In the genomic region with DNA sequence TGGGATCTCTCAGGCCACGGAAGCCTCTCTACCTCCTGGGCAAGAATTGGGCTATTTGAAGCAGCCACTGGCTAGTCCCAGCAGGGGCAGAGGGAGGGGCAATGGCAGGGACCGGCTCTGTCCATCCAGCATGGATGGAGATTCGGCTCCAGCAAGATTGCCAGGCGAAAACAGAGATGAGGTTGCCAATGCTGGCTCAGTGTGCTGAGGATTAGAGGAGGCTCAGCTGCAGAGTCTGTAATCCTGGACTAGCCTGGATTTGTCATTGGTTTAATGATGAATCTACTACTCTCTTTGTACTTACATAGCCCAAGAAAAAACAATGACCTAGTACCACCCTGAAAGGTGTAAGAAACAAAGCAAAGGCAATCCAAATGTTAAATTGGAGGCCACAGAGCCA, we compare ENCODE assay signal across 20 cellular contexts.
A peak's percentile ranks its signal among the peaks of the same experiment; 100 is the strongest.
DNase-seq lines count a peak whose midpoint lies in the region; ATAC-seq and TF ChIP-seq lines count a peak whose summit lies in the region.
"Had no signal": no experiment of that assay in that cellular context is flagged by ENCODE, and none has a peak within 500 bp of the region (broad histone marks: within the 10 kb centered on the region; RNA-seq: fewer than 3 reads in every experiment).

No MANE protein-coding gene starts in this region.

- H3K36me3 Mint-ChIP-seq in endothelial cell (ENCODE audit: low read depth, unreplicated experiment) = no peaks in the 10 kb centered on the region
- H3K36me3 Mint-ChIP-seq in Caco-2 (ENCODE audit: insufficient read depth, unreplicated experiment) = no peaks in the 10 kb centered on the region
- H3K36me3 Mint-ChIP-seq: activated CD4-positive, alpha-beta memory T cell treated with anti-CD3 and anti-CD28 coated beads for 36 hours; brain; immature natural killer cell had no signal

- H2BK120ac ChIP-seq in neuronal stem cell (ENCODE audit: low read depth, low read length) = no peak overlapping the region

- no peak overlapping the region for H4K91ac ChIP-seq in neuronal stem cell (ENCODE audit: low read depth, low read length, poor library complexity)

- DNase-seq in right atrium auricular region (ENCODE audit: low spot score) = no peak
- DNase-seq in left ventricle myocardium superior = no peak
- DNase-seq in endothelial cell (ENCODE audit: low spot score) = no peak
- DNase-seq in neuronal stem cell (ENCODE audit: low spot score) = no peak
- DNase-seq in uterus = no peak
- no peak for DNase-seq in Caco-2
- DNase-seq: activated CD4-positive, alpha-beta memory T cell treated with anti-CD3 and anti-CD28 coated beads for 36 hours; activated effector memory CD4-positive, alpha-beta T cell treated with Interleukin-2 at 50 U/mL for 16 hours; BE2C; immature natural killer cell; Karpas-422; NCI-H1048; NCI-H187; NCI-H774; nucleus accumbens; T-helper 17 cell had no signal

- no TSS peak for BruUV-seq in Caco-2 (replicated peaks; lab: Mats Ljungman, UMichigan)

- H3K18ac ChIP-seq in neuronal stem cell (ENCODE audit: low read length) = peak overlapping the region; percentile 20

- H3K4me1 ChIP-seq in right atrium auricular region (peaks cover 0 to 55% of the 10 kb centered on the region in 2 donors), neuronal stem cell (ENCODE audit: control insufficient read depth in 2 of 2, insufficient read depth in 1 of 2, low read depth in 1 of 2, low read length in 2 of 2) (peaks cover 0 to 6% of the 10 kb centered on the region in 2 donors), uterus (no peaks in the 10 kb centered on the region), Caco-2 (no peaks in the 10 kb centered on the region)

- H4K8ac ChIP-seq in neuronal stem cell (ENCODE audit: low read depth, low read length) = no peak overlapping the region

- H3K27ac ChIP-seq in right atrium auricular region = peak overlapping the region; percentile 83 to 94
- H3K27ac ChIP-seq in neuronal stem cell (replicated peaks; ENCODE audit: low read length) = no peak overlapping the region
- peak overlapping the region; percentile 3 to 57 for H3K27ac ChIP-seq in uterus
- H3K27ac ChIP-seq: SJCRH30 had no signal

- no peak overlapping the region for H2BK12ac ChIP-seq in neuronal stem cell (ENCODE audit: low read length)

- H2AFZ ChIP-seq in neuronal stem cell (ENCODE audit: low read length) = peak overlapping the region; percentile 77

- TF ChIP-seq CTCF in right atrium auricular region (IDR thresholded peaks at IDR 0.05) (no peak), endothelial cell (IDR thresholded peaks at IDR 0.05; ENCODE audit: unreplicated experiment) (no peak), uterus (IDR thresholded peaks at IDR 0.05) (no peak), Caco-2 (IDR thresholded peaks at IDR 0.05; ENCODE audit: insufficient read depth in 1 of 2, low read depth in 1 of 2, low read length in 1 of 2, severe bottlenecking in 1 of 2, unreplicated experiment in 1 of 2) (no peak)

- H3K23ac ChIP-seq in neuronal stem cell (ENCODE audit: low read depth, low read length, poor library complexity) = no peak overlapping the region

- no peaks in the 10 kb centered on the region for H3K27me3 ChIP-seq in right atrium auricular region
- H3K27me3 ChIP-seq in neuronal stem cell (ENCODE audit: control insufficient read depth in 3 of 3, insufficient read depth in 3 of 3, low read depth in 1 of 3, low read length in 3 of 3) = no peaks in the 10 kb centered on the region
- H3K27me3 ChIP-seq in uterus = no peaks in the 10 kb centered on the region
- no peaks in the 10 kb centered on the region for H3K27me3 ChIP-seq in Caco-2 (replicated peaks; ENCODE audit: control insufficient read depth, insufficient read depth, low read length)
- H3K27me3 ChIP-seq: BE2C, SJCRH30 had no signal

- no peak overlapping the region for H2BK15ac ChIP-seq in neuronal stem cell (ENCODE audit: low read length)

- no peak overlapping the region for H3K4me2 ChIP-seq in neuronal stem cell (ENCODE audit: insufficient read depth, low read length, poor library complexity, severe bottlenecking)

- H3K36me3 ChIP-seq in right atrium auricular region (no peaks in the 10 kb centered on the region), neuronal stem cell (replicated peaks in 1 of 2; ENCODE audit: control insufficient read depth in 2 of 2, insufficient read depth in 2 of 2, low read length in 2 of 2) (no peaks in the 10 kb centered on the region), uterus (no peaks in the 10 kb centered on the region), Caco-2 (ENCODE audit: control insufficient read depth, insufficient read depth, low read length) (no peaks in the 10 kb centered on the region)
- H3K36me3 ChIP-seq: BE2C, SJCRH30 had no signal

- H2BK5ac ChIP-seq in neuronal stem cell (ENCODE audit: low read length) = no peak overlapping the region

- H3K4me3 Mint-ChIP-seq in endothelial cell (ENCODE audit: unreplicated experiment) (no peak overlapping the region), Caco-2 (ENCODE audit: unreplicated experiment) (no peak overlapping the region)
- H3K4me3 Mint-ChIP-seq: activated CD4-positive, alpha-beta memory T cell treated with anti-CD3 and anti-CD28 coated beads for 36 hours; brain; immature natural killer cell; T-helper 17 cell had no signal

- H2AK5ac ChIP-seq in neuronal stem cell (ENCODE audit: low read depth, low read length) = no peak overlapping the region

- ATAC-seq in left ventricle myocardium superior = no peak
- ATAC-seq in activated CD4-positive, CD25-positive, alpha-beta regulatory T cell treated with anti-CD3 and anti-CD28 coated beads, Interleukin-2, amount 50 U/mL, for 24 hours = no peak
- ATAC-seq in HG03280 (IDR thresholded peaks at IDR 0.05; ENCODE audit: unreplicated experiment) = no peak
- ATAC-seq: T-helper 17 cell had no signal

- H3K9me3 ChIP-seq in right atrium auricular region (no peaks in the 10 kb centered on the region), neuronal stem cell (replicated peaks in 1 of 2; ENCODE audit: control insufficient read depth in 2 of 2, insufficient read depth in 1 of 2, low read depth in 1 of 2, low read length in 2 of 2) (no peaks in the 10 kb centered on the region), uterus (no peaks in the 10 kb centered on the region), Caco-2 (no peaks in the 10 kb centered on the region)
- H3K9me3 ChIP-seq: BE2C, SJCRH30 had no signal

- no peak overlapping the region for H3K14ac ChIP-seq in neuronal stem cell (ENCODE audit: low read length)

- no CpG with 5 or more reads among the region's 4 CpGs for WGBS in neuronal stem cell (ENCODE audit: extremely low coverage in 2 of 2, insufficient read length in 2 of 2, insufficient replicate concordance in 1 of 2), 2 donors

- H3K4ac ChIP-seq in neuronal stem cell (ENCODE audit: low read length) = no peak overlapping the region

- intact Hi-C loops in left ventricle myocardium superior (cut with micrococcal nuclease) = no loop called here
- intact Hi-C loops in uterus (cut with DNase I; ENCODE audit: low total_unique reads) = no loop called here
- intact Hi-C loops in Caco-2 (cut with micrococcal nuclease; ENCODE audit: unreplicated experiment) = no loop called here

- no peak for TF ChIP-seq POLR2A in uterus (IDR thresholded peaks at IDR 0.05)

- POLR2A ChIA-PET in Caco-2 (lab: Charles Lee) = no interaction called here

- H3K4me1 Mint-ChIP-seq in endothelial cell (ENCODE audit: unreplicated experiment) (peaks cover 19% of the 10 kb centered on the region), Caco-2 (ENCODE audit: low read depth, unreplicated experiment) (no peaks in the 10 kb centered on the region)
- H3K4me1 Mint-ChIP-seq: immature natural killer cell had no signal

- no peak overlapping the region for H3K4me3 ChIP-seq in right atrium auricular region
- H3K4me3 ChIP-seq in neuronal stem cell (ENCODE audit: low read length in 2 of 2) = no peak overlapping the region
- H3K4me3 ChIP-seq in uterus = no peak overlapping the region
- no peak overlapping the region for H3K4me3 ChIP-seq in Caco-2 (ENCODE audit: low read depth, low read length)
- H3K4me3 ChIP-seq: SJCRH30 had no signal

- H3K27ac Mint-ChIP-seq in endothelial cell (ENCODE audit: unreplicated experiment) = peak overlapping the region; percentile 87
- no peak overlapping the region for H3K27ac Mint-ChIP-seq in Caco-2 (ENCODE audit: unreplicated experiment)
- H3K27ac Mint-ChIP-seq: activated CD4-positive, alpha-beta memory T cell treated with anti-CD3 and anti-CD28 coated beads for 36 hours; immature natural killer cell; T-helper 17 cell had no signal

- H3K9ac ChIP-seq in neuronal stem cell (ENCODE audit: low read depth, low read length, poor library complexity) = no peak overlapping the region

- no peaks in the 10 kb centered on the region for H3K9me3 Mint-ChIP-seq in endothelial cell (ENCODE audit: unreplicated experiment)
- no peaks in the 10 kb centered on the region for H3K9me3 Mint-ChIP-seq in Caco-2 (ENCODE audit: unreplicated experiment)
- H3K9me3 Mint-ChIP-seq: activated CD4-positive, alpha-beta memory T cell treated with anti-CD3 and anti-CD28 coated beads for 36 hours; brain; immature natural killer cell had no signal

- H3K27me3 Mint-ChIP-seq in endothelial cell (ENCODE audit: unreplicated experiment) (peaks cover 6% of the 10 kb centered on the region), Caco-2 (ENCODE audit: insufficient read depth, unreplicated experiment) (no peaks in the 10 kb centered on the region)

- CTCF ChIA-PET in Caco-2 (lab: Charles Lee) = no interaction called here

- no peaks in the 10 kb centered on the region for H3K79me1 ChIP-seq in neuronal stem cell (ENCODE audit: low read depth, low read length)
